In the genomic region with DNA sequence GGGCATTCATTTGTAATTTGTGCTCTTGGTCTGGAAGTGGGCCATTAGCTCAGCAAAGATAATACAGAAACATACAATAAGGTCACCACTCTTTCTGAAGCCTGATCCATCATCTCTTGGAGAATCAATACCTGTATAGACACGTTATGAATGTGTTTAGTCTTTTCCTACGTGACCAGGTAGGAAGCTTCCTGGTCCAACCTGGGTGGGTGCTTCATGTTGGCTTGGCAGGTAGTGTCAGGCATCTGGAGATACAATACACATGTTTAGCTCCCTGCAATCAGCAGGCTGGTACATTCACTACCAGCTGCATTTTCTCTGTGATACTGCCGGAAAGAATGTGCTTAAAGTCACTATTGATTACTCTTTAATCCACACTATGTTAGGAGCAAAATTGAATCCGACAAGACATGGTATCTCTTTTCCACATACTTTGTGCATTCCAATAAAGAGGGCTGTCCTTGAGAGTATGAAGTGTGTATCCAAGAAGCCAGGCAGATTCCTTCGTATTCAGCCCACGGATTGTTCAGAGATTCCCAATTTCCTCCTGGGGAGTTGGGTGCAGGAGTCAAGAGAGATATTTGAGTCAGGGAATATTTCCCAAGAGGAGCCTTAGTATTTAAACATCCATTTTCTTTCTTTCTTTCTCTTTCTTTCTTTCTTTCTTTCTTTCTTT, we compare ENCODE assay signal across 12 cellular contexts. TPM values are rescaled to one million over a fixed set of nuclear protein-coding genes. Genes with fewer than 3 reads are reported as not detected.
DNase-seq lines count a peak whose midpoint lies in the region; ATAC-seq and TF ChIP-seq lines count a peak whose summit lies in the region.
"Had no signal": no experiment of that assay in that cellular context is flagged by ENCODE, and none has a peak within 500 bp of the region (broad histone marks: within the 10 kb centered on the region; RNA-seq: fewer than 3 reads in every experiment).

No MANE protein-coding gene starts in this region.

- POLR2A ChIA-PET in activated CD8-positive, alpha-beta T cell treated with anti-CD3 and anti-CD28 coated beads, Interleukin-2, amount 10 ng/mL, durations not matched to agents 7 days and 5 days (lab: Charles Lee) = no interaction called here

- peaks cover 5% of the 10 kb centered on the region for H3K36me3 Mint-ChIP-seq in activated CD8-positive, alpha-beta T cell treated with anti-CD3 and anti-CD28 coated beads, Interleukin-2, amount 10 ng/mL, durations not matched to agents 7 days and 5 days (ENCODE audit: low read depth)

- H4K20me1 ChIP-seq in BLaER1 = no peaks in the 10 kb centered on the region

- no peak for DNase-seq in activated CD8-positive, alpha-beta T cell treated with anti-CD3 and anti-CD28 coated beads, Interleukin-2, amount 10 ng/mL, durations not matched to agents 7 days and 5 days
- DNase-seq in esophagus muscularis mucosa (ENCODE audit: extremely low spot score) = no peak
- no peak for DNase-seq in left lobe of liver (ENCODE audit: low spot score)
- DNase-seq in HuH-7.5 (ENCODE audit: low spot score) = no peak
- DNase-seq in retina = no peak
- DNase-seq in NCI-H2107 (lab: John Stamatoyannopoulos, UW) = no peak
- DNase-seq: Kasumi-1, OCI-M1 had no signal

- H3K27ac ChIP-seq in BLaER1 (peak overlapping the region; percentile 82; the same call in 1 of the 2 replicates), esophagus muscularis mucosa (replicated peaks in 1 of 4) (peak overlapping the region; percentile 56 to 76 (median 70)), skin epidermis (peak overlapping the region in 19 of 21 experiments; percentile 14 to 88 (median 73))
- H3K27ac ChIP-seq: prostate gland had no signal

- no peak overlapping the region for H3K4me3 ChIP-seq in BLaER1
- H3K4me3 ChIP-seq in esophagus muscularis mucosa = no peak overlapping the region
- H3K4me3 ChIP-seq in skin epidermis = peak overlapping the region in 1 of 7 experiments; percentile 11
- H3K4me3 ChIP-seq: lung, prostate gland had no signal

- no peak overlapping the region for H3K4me3 Mint-ChIP-seq in activated CD8-positive, alpha-beta T cell treated with anti-CD3 and anti-CD28 coated beads, Interleukin-2, amount 10 ng/mL, durations not matched to agents 7 days and 5 days

- peak overlapping the region; percentile 2 for H3K27ac Mint-ChIP-seq in activated CD8-positive, alpha-beta T cell treated with anti-CD3 and anti-CD28 coated beads, Interleukin-2, amount 10 ng/mL, durations not matched to agents 7 days and 5 days

- H3K9ac ChIP-seq in BLaER1 = no peak overlapping the region

- H3K27me3 Mint-ChIP-seq in activated CD8-positive, alpha-beta T cell treated with anti-CD3 and anti-CD28 coated beads, Interleukin-2, amount 10 ng/mL, durations not matched to agents 7 days and 5 days (ENCODE audit: low read depth) = no peaks in the 10 kb centered on the region

- H3K9me3 ChIP-seq in BLaER1 (0 out of 2 replicates have a peak, but pooled peaks cover 5% of the 10 kb centered on the region), esophagus muscularis mucosa (no peaks in the 10 kb centered on the region)
- H3K9me3 ChIP-seq: prostate gland had no signal

- no peak for TF ChIP-seq EP300 in esophagus muscularis mucosa (IDR thresholded peaks at IDR 0.05)

- 69% methylated on average over 6 of the region's 6 CpGs for WGBS in esophagus muscularis mucosa

- H3K36me3 ChIP-seq in BLaER1 (no peaks in the 10 kb centered on the region), esophagus muscularis mucosa (no peaks in the 10 kb centered on the region)
- H3K36me3 ChIP-seq: prostate gland had no signal

- H3K4me1 ChIP-seq in BLaER1 (peaks cover 47% of the 10 kb centered on the region), esophagus muscularis mucosa (peaks cover 13 to 44% (median 35%) of the 10 kb centered on the region in 4 donors)
- H3K4me1 ChIP-seq: prostate gland had no signal

- TF ChIP-seq CTCF in esophagus muscularis mucosa (IDR thresholded peaks at IDR 0.05) = no peak

- no peak for ATAC-seq in activated CD8-positive, alpha-beta T cell treated with anti-CD3 and anti-CD28 coated beads, Interleukin-2, amount 10 ng/mL, durations not matched to agents 7 days and 5 days
- ATAC-seq in left lobe of liver = no peak

- no peaks in the 10 kb centered on the region for H3K27me3 ChIP-seq in BLaER1
- H3K27me3 ChIP-seq in esophagus muscularis mucosa = no peaks in the 10 kb centered on the region

- intact Hi-C loops in esophagus muscularis mucosa (cut with DNase I) = loop anchor here (2.0 kb wide), 1 partner anchor 49 kb away; no protein-coding TSS in a partner anchor

- TF ChIP-seq POLR2A in esophagus muscularis mucosa (IDR thresholded peaks at IDR 0.05; ENCODE audit: low read depth) = no peak

- no peaks in the 10 kb centered on the region for H3K9me3 Mint-ChIP-seq in activated CD8-positive, alpha-beta T cell treated with anti-CD3 and anti-CD28 coated beads, Interleukin-2, amount 10 ng/mL, durations not matched to agents 7 days and 5 days (ENCODE audit: insufficient read depth)

- H3K4me1 Mint-ChIP-seq in activated CD8-positive, alpha-beta T cell treated with anti-CD3 and anti-CD28 coated beads, Interleukin-2, amount 10 ng/mL, durations not matched to agents 7 days and 5 days (ENCODE audit: low read depth) = peaks cover 44% of the 10 kb centered on the region

- CTCF ChIA-PET in activated CD8-positive, alpha-beta T cell treated with anti-CD3 and anti-CD28 coated beads, Interleukin-2, amount 10 ng/mL, durations not matched to agents 7 days and 5 days (lab: Charles Lee) = interaction anchor here (1.1 kb wide), 1 partner anchor 275 kb away, joined by 3 read pairs; no protein-coding TSS in a partner anchor

- H3K4me2 ChIP-seq in BLaER1 = no peak overlapping the region

RNA-seq across cellular contexts. Expression of a gene that starts 49.9 kb away (rescaled TPM):
- 10 to 100 TPM; 50.0 to 53.4 TPM for total RNA-seq in activated CD8-positive, alpha-beta T cell treated with anti-CD3 and anti-CD28 coated beads, Interleukin-2, amount 10 ng/mL, durations not matched to agents 7 days and 5 days
- total RNA-seq in esophagus muscularis mucosa (10 to 100 TPM; 29.3 to 57.1 (median 42.4) TPM), left lobe of liver (15.5 TPM)

RNA-seq across cellular contexts. Expression of a gene that starts 52.9 kb away (rescaled TPM):
- 10 to 100 TPM; 29.7 to 30.3 TPM for total RNA-seq in activated CD8-positive, alpha-beta T cell treated with anti-CD3 and anti-CD28 coated beads, Interleukin-2, amount 10 ng/mL, durations not matched to agents 7 days and 5 days
- 10 to 100 TPM in 3 of 4 donors, 1 to 10 TPM in 1; 7.8 to 19.1 (median 17.9) TPM for total RNA-seq in esophagus muscularis mucosa
- total RNA-seq in left lobe of liver = 18.1 TPM
